ENCODE assay signal across 20 cellular contexts in genomic region chr15:68465861-68466560, GRCh38. TPM values are rescaled to one million over a fixed set of nuclear protein-coding genes. Genes with fewer than 3 reads are reported as not detected.
DNase-seq lines count a peak whose midpoint lies in the region; FAIRE-seq and TF ChIP-seq lines count a peak whose summit lies in the region.
"Had no signal": no experiment of that assay in that cellular context is flagged by ENCODE, and none has a peak within 500 bp of the region (broad histone marks: within the 10 kb centered on the region; RNA-seq: fewer than 3 reads in every experiment).

No MANE protein-coding gene starts in this region.

- no peak overlapping the region for H2AK5ac ChIP-seq in H9 (ENCODE audit: insufficient read length, low read length)

- peak overlapping the region; percentile 5 for H3K27ac ChIP-seq in osteoblast (ENCODE audit: low read depth, low read length)
- H3K27ac ChIP-seq in H9 (ENCODE audit: insufficient read length, low read depth, low read length): no peak overlapping the region

- peak; percentile 13 for FAIRE-seq in HTR-8/SVneo (lab: Jason Lieb, UNC)

- no peak overlapping the region for H4K5ac ChIP-seq in H9 (ENCODE audit: insufficient read length, low read depth, low read length)

- H3K14ac ChIP-seq in H9 (ENCODE audit: insufficient read depth, low read length): no peak overlapping the region

- peak; percentile 30 for DNase-seq in BE2C
- no peak for DNase-seq in HTR-8/SVneo (ENCODE audit: insufficient read length, low spot score)
- peak; percentile 44 for DNase-seq in choroid plexus epithelial cell (ENCODE audit: low read depth)
- no peak for DNase-seq in osteoblast (ENCODE audit: insufficient read length, low spot score, missing footprints)
- no peak for DNase-seq in activated T-helper 2 cell treated with anti-CD3 and anti-CD28 coated beads, Interferon-gamma antibody, Interleukin-2, Interleukin-4, amounts not matched to agents 10 μg/mL and 5 μg/mL and 100 μg/mL, durations not matched to agents 14 hours and 24 hours and 36 hours (ENCODE audit: low spot score)
- no peak for DNase-seq in H9
- no peak for DNase-seq in stimulated activated CD4-positive, alpha-beta T cell treated with anti-CD3 and anti-CD28 coated beads, Interleukin-4, amount 100 ng/mL, for 4 hours
- no peak for DNase-seq in SKM-1 treated with dmso at 0.1 percent for 144 hours (lab: John Stamatoyannopoulos, UW; ENCODE audit: unreplicated experiment)
- DNase-seq: C1 segment of cervical spinal cord; DMS79 treated with DMSO at 0.1 percent for 48 hours; IMR-90; MM.1S; NCI-H1092; NCI-H1436 treated with DMSO at 0.1 percent for 48 hours; NCI-H2029; NCI-H526 treated with DMSO at 0.1 percent for 48 hours; NK-92 treated with Interleukin-12 subunit alpha and Interleukin-12 subunit beta, amount 100 ng/mL, for 24 hours; SIG-M5 had no signal

- H3K27me3 ChIP-seq in BE2C (no peaks in the 10 kb centered on the region), osteoblast (ENCODE audit: insufficient read depth, low read length) (no peaks in the 10 kb centered on the region), H9 (ENCODE audit: insufficient read depth, low read length) (no peaks in the 10 kb centered on the region)

- H2AFZ ChIP-seq in osteoblast (ENCODE audit: low read length) (peak overlapping the region; percentile 7), H9 (ENCODE audit: low read length) (no peak overlapping the region)

- no peaks in the 10 kb centered on the region for H3K36me3 ChIP-seq in BE2C
- H3K36me3 ChIP-seq in osteoblast (ENCODE audit: insufficient read depth, low read length): no peaks in the 10 kb centered on the region
- H3K36me3 ChIP-seq: HAP-1 had no signal

- H3K4me2 ChIP-seq in osteoblast (ENCODE audit: insufficient read depth, low read length) (no peak overlapping the region), H9 (ENCODE audit: insufficient read depth, insufficient read length, low read length) (no peak overlapping the region)

- H3K4me3 Mint-ChIP-seq in activated T-helper 2 cell treated with anti-CD3 and anti-CD28 coated beads, Interferon-gamma antibody, Interleukin-2, Interleukin-4, amounts not matched to agents 10 μg/mL and 5 μg/mL and 100 μg/mL, durations not matched to agents 14 hours and 24 hours and 36 hours (ENCODE audit: low read depth): no peak overlapping the region
- H3K4me3 Mint-ChIP-seq in H9: no peak overlapping the region

- H3K36me3 Mint-ChIP-seq in activated T-helper 2 cell treated with anti-CD3 and anti-CD28 coated beads, Interferon-gamma antibody, Interleukin-2, Interleukin-4, amounts not matched to agents 10 μg/mL and 5 μg/mL and 100 μg/mL, durations not matched to agents 14 hours and 24 hours and 36 hours (ENCODE audit: low read depth): no peaks in the 10 kb centered on the region
- H3K36me3 Mint-ChIP-seq in H9 (ENCODE audit: insufficient read depth in 1 of 3, low read depth in 3 of 3): no peaks in the 10 kb centered on the region

- H3K27ac Mint-ChIP-seq in activated T-helper 2 cell treated with anti-CD3 and anti-CD28 coated beads, Interferon-gamma antibody, Interleukin-2, Interleukin-4, amounts not matched to agents 10 μg/mL and 5 μg/mL and 100 μg/mL, durations not matched to agents 14 hours and 24 hours and 36 hours: no peak overlapping the region
- peak overlapping the region in 1 of 3 experiments; percentile 28; a peak in 1 of 7 replicates for H3K27ac Mint-ChIP-seq in H9

- H3K27me3 Mint-ChIP-seq in activated T-helper 2 cell treated with anti-CD3 and anti-CD28 coated beads, Interferon-gamma antibody, Interleukin-2, Interleukin-4, amounts not matched to agents 10 μg/mL and 5 μg/mL and 100 μg/mL, durations not matched to agents 14 hours and 24 hours and 36 hours (ENCODE audit: low read depth): peaks cover 17% of the 10 kb centered on the region
- peaks cover 13% of the 10 kb centered on the region for H3K27me3 Mint-ChIP-seq in H9 (ENCODE audit: low read depth)

- TF ChIP-seq CTCF in BE2C (IDR thresholded peaks at IDR 0.05; ENCODE audit: low read depth, low read length): no peak
- TF ChIP-seq CTCF in choroid plexus epithelial cell (conservative IDR thresholded peaks at IDR 0.05; ENCODE audit: low read depth, low read length): no peak
- TF ChIP-seq CTCF in osteoblast (IDR thresholded peaks at IDR 0.05; ENCODE audit: extremely low read depth, low read depth, low read length): no peak
- no peak for TF ChIP-seq CTCF in H9 (conservative IDR thresholded peaks at IDR 0.05)

- no peaks in the 10 kb centered on the region for H3K79me1 ChIP-seq in H9 (ENCODE audit: insufficient read depth, low read depth, low read length, poor library complexity, severe bottlenecking)

- H3K23me2 ChIP-seq in H9 (ENCODE audit: insufficient read length, low read depth, low read length, poor library complexity, severe bottlenecking): no peaks in the 10 kb centered on the region

- no peak overlapping the region for H2BK20ac ChIP-seq in H9 (ENCODE audit: low read depth, low read length, poor library complexity, severe bottlenecking)

- no peak overlapping the region for H3T11ph ChIP-seq in H9 (ENCODE audit: low read length)

- H3K18ac ChIP-seq in H9 (ENCODE audit: insufficient read length, low read depth, low read length): no peak overlapping the region

- H3K4me3 ChIP-seq in BE2C (ENCODE audit: low read depth, low read length) (no peak overlapping the region), choroid plexus epithelial cell (ENCODE audit: low read depth, low read length) (no peak overlapping the region), osteoblast (ENCODE audit: insufficient read depth, low read length) (no peak overlapping the region)
- H3K4me3 ChIP-seq: HAP-1 had no signal

- no peak overlapping the region for H2BK5ac ChIP-seq in H9 (ENCODE audit: insufficient read length, low read length)

- H4K91ac ChIP-seq in H9 (ENCODE audit: insufficient read length, low read depth, low read length): no peak overlapping the region

- H3K79me2 ChIP-seq in osteoblast (ENCODE audit: insufficient read depth, low read length): no peaks in the 10 kb centered on the region
- no peaks in the 10 kb centered on the region for H3K79me2 ChIP-seq in H9 (ENCODE audit: insufficient read depth, low read length)

- H3K9me3 Mint-ChIP-seq in activated T-helper 2 cell treated with anti-CD3 and anti-CD28 coated beads, Interferon-gamma antibody, Interleukin-2, Interleukin-4, amounts not matched to agents 10 μg/mL and 5 μg/mL and 100 μg/mL, durations not matched to agents 14 hours and 24 hours and 36 hours: no peaks in the 10 kb centered on the region
- no peaks in the 10 kb centered on the region; a peak in 1 of 5 replicates for H3K9me3 Mint-ChIP-seq in H9

- H3K4ac ChIP-seq in H9 (ENCODE audit: low read depth, low read length): no peak overlapping the region

- no peak overlapping the region for H2BK120ac ChIP-seq in H9 (ENCODE audit: low read depth, low read length, poor library complexity, severe bottlenecking)

- H4K8ac ChIP-seq in H9 (replicated peaks; ENCODE audit: insufficient read length, low read depth, low read length): no peak overlapping the region

- H3K4me1 ChIP-seq in BE2C: peaks cover 32% of the 10 kb centered on the region
- peaks cover 44% of the 10 kb centered on the region for H3K4me1 ChIP-seq in osteoblast (ENCODE audit: insufficient read depth, low read length)
- H3K4me1 ChIP-seq in H9 (ENCODE audit: insufficient read depth, low read length): no peaks in the 10 kb centered on the region
- H3K4me1 ChIP-seq: HAP-1 had no signal

- H4K20me1 ChIP-seq in osteoblast (ENCODE audit: insufficient read depth, low read length) (no peaks in the 10 kb centered on the region), H9 (ENCODE audit: control insufficient read depth, insufficient read depth, insufficient read length) (no peaks in the 10 kb centered on the region)

- H3K9ac ChIP-seq in H9 (ENCODE audit: extremely low read depth, insufficient read length, low read length): no peak overlapping the region

- intact Hi-C loops in activated T-helper 2 cell treated with anti-CD3 and anti-CD28 coated beads, Interferon-gamma antibody, Interleukin-2, Interleukin-4, amounts not matched to agents 10 μg/mL and 5 μg/mL and 100 μg/mL, durations not matched to agents 14 hours and 24 hours and 36 hours (cut with micrococcal nuclease): no loop called here

- no peaks in the 10 kb centered on the region for H3K4me1 Mint-ChIP-seq in activated T-helper 2 cell treated with anti-CD3 and anti-CD28 coated beads, Interferon-gamma antibody, Interleukin-2, Interleukin-4, amounts not matched to agents 10 μg/mL and 5 μg/mL and 100 μg/mL, durations not matched to agents 14 hours and 24 hours and 36 hours (ENCODE audit: low read depth)
- H3K4me1 Mint-ChIP-seq in H9: peaks cover 0 to 10% of the 10 kb centered on the region in 2 experiments; a peak in 1 of 4 replicates

- no peaks in the 10 kb centered on the region for H3K9me3 ChIP-seq in BE2C
- H3K9me3 ChIP-seq in osteoblast (ENCODE audit: low read depth, low read length): no peaks in the 10 kb centered on the region
- H3K9me3 ChIP-seq in H9 (ENCODE audit: control insufficient read depth, low read depth, low read length): no peaks in the 10 kb centered on the region

- H2BK15ac ChIP-seq in H9 (ENCODE audit: low read depth, low read length): no peak overlapping the region

- WGBS in H9 (ENCODE audit: extremely low coverage, insufficient read length, low lambda C conversion rate): no CpG with 5 or more reads among the region's 6 CpGs

- H3K56ac ChIP-seq in H9 (ENCODE audit: insufficient read length, low read depth, low read length): no peak overlapping the region

- H2BK12ac ChIP-seq in H9 (ENCODE audit: insufficient read length, low read depth, low read length): no peak overlapping the region

- no peak overlapping the region for H3K23ac ChIP-seq in H9 (ENCODE audit: insufficient read length, low read depth, low read length)

RNA-seq across cellular contexts. Expression of gene ITGA11, which starts 34.0 kb away (rescaled TPM):
- 3.9 TPM for polyA plus RNA-seq in BE2C (2012; ENCODE audit: insufficient read depth, insufficient read length, low read depth)
- 567 and 697 TPM in 2 replicates for total RNA-seq in osteoblast
- 0.92 and 2.3 TPM in 2 replicates for total RNA-seq in activated T-helper 2 cell treated with anti-CD3 and anti-CD28 coated beads, Interferon-gamma antibody, Interleukin-2, Interleukin-4, amounts not matched to agents 10 μg/mL and 5 μg/mL and 100 μg/mL, durations not matched to agents 14 hours and 24 hours and 36 hours
- total RNA-seq in H9 (2021): 0.07 TPM in 1 of 2 replicates, not detected in the other
- total RNA-seq: HT-29 had no signal

Comparison
In these comparisons a context has a peak if more than half of its experiments do, and no peak if none do; other contexts are left out.
1. DNase-seq: peak in BE2C (single experiment) and choroid plexus epithelial cell (single experiment); none in HTR-8/SVneo (single experiment), osteoblast (single experiment), activated T-helper 2 cell treated with anti-CD3 and anti-CD28 coated beads, Interferon-gamma antibody, Interleukin-2, Interleukin-4, amounts not matched to agents 10 μg/mL and 5 μg/mL and 100 μg/mL, durations not matched to agents 14 hours and 24 hours and 36 hours (single experiment), H9 (single experiment), stimulated activated CD4-positive, alpha-beta T cell treated with anti-CD3 and anti-CD28 coated beads, Interleukin-4, amount 100 ng/mL, for 4 hours (0 of 2) and SKM-1 treated with dmso at 0.1 percent for 144 hours (single experiment).
2. RNA of gene ITGA11, which starts 34.0 kb away (total RNA-seq): 567 to 697 TPM in osteoblast; 0.92 to 2.3 TPM in activated T-helper 2 cell treated with anti-CD3 and anti-CD28 coated beads, Interferon-gamma antibody, Interleukin-2, Interleukin-4, amounts not matched to agents 10 μg/mL and 5 μg/mL and 100 μg/mL, durations not matched to agents 14 hours and 24 hours and 36 hours and 0.07 TPM in H9; every median in the first group is over 100 times any median in the second.